15 cellular contexts compared by ENCODE assay signal in genomic region chr3:182725372-182726251, GRCh38.
DNase-seq lines count a peak whose midpoint lies in the region; TF ChIP-seq lines count a peak whose summit lies in the region.
"Had no signal": no experiment of that assay in that cellular context is flagged by ENCODE, and none has a peak within 500 bp of the region (broad histone marks: within the 10 kb centered on the region; RNA-seq: fewer than 3 reads in every experiment).

No MANE protein-coding gene starts in this region.

- H3K27me3 Mint-ChIP-seq in activated T-helper 2 cell treated with anti-CD3 and anti-CD28 coated beads, Interferon-gamma antibody, Interleukin-2, Interleukin-4, amounts not matched to agents 10 μg/mL and 5 μg/mL and 100 μg/mL, durations not matched to agents 14 hours and 24 hours and 36 hours (ENCODE audit: low read depth), result peaks cover 4% of the 10 kb centered on the region

- peak overlapping the region in 1 of 5 donors; percentile 47 for H3K9ac ChIP-seq in subcutaneous abdominal adipose tissue (ENCODE audit: low read length in 5 of 5)

- peaks cover 10% of the 10 kb centered on the region for H3K4me1 Mint-ChIP-seq in activated T-helper 2 cell treated with anti-CD3 and anti-CD28 coated beads, Interferon-gamma antibody, Interleukin-2, Interleukin-4, amounts not matched to agents 10 μg/mL and 5 μg/mL and 100 μg/mL, durations not matched to agents 14 hours and 24 hours and 36 hours (ENCODE audit: low read depth)

- H3K36me3 Mint-ChIP-seq in activated T-helper 2 cell treated with anti-CD3 and anti-CD28 coated beads, Interferon-gamma antibody, Interleukin-2, Interleukin-4, amounts not matched to agents 10 μg/mL and 5 μg/mL and 100 μg/mL, durations not matched to agents 14 hours and 24 hours and 36 hours (ENCODE audit: low read depth), result no peaks in the 10 kb centered on the region
- H3K36me3 Mint-ChIP-seq: activated naive CD8-positive, alpha-beta T cell treated with anti-CD3 and anti-CD28 coated beads for 36 hours had no signal

- peaks cover 0 to 3% (median 0%) of the 10 kb centered on the region in 5 donors for H3K27me3 ChIP-seq in subcutaneous abdominal adipose tissue (ENCODE audit: control insufficient read depth in 5 of 5, insufficient read depth in 4 of 5, low read length in 5 of 5)
- H3K27me3 ChIP-seq: right lobe of liver had no signal

- CTCF ChIA-PET in HEK293T (lab: Yijun Ruan, JAX), result no interaction called here

- in situ Hi-C loops in astrocyte of the spinal cord (cut with HindIII; ENCODE audit: low sequenced_read_pairs), result no loop called here

- H3K9me3 Mint-ChIP-seq in activated T-helper 2 cell treated with anti-CD3 and anti-CD28 coated beads, Interferon-gamma antibody, Interleukin-2, Interleukin-4, amounts not matched to agents 10 μg/mL and 5 μg/mL and 100 μg/mL, durations not matched to agents 14 hours and 24 hours and 36 hours, result no peaks in the 10 kb centered on the region
- H3K9me3 Mint-ChIP-seq: activated naive CD8-positive, alpha-beta T cell treated with anti-CD3 and anti-CD28 coated beads for 36 hours had no signal

- peaks cover 0 to 9% (median 4%) of the 10 kb centered on the region in 5 donors for H3K4me1 ChIP-seq in subcutaneous abdominal adipose tissue (ENCODE audit: control insufficient read depth in 5 of 5, insufficient read depth in 5 of 5, low read length in 5 of 5)
- H3K4me1 ChIP-seq: left lung, right lobe of liver had no signal

- H3K36me3 ChIP-seq in subcutaneous abdominal adipose tissue (ENCODE audit: control insufficient read depth in 5 of 5, insufficient read depth in 5 of 5, low read length in 5 of 5), result no peaks in the 10 kb centered on the region
- H3K36me3 ChIP-seq: left lung, right lobe of liver had no signal

- intact Hi-C loops in activated T-helper 2 cell treated with anti-CD3 and anti-CD28 coated beads, Interferon-gamma antibody, Interleukin-2, Interleukin-4, amounts not matched to agents 10 μg/mL and 5 μg/mL and 100 μg/mL, durations not matched to agents 14 hours and 24 hours and 36 hours (cut with micrococcal nuclease), result no loop called here

- H3K4me3 Mint-ChIP-seq in activated T-helper 2 cell treated with anti-CD3 and anti-CD28 coated beads, Interferon-gamma antibody, Interleukin-2, Interleukin-4, amounts not matched to agents 10 μg/mL and 5 μg/mL and 100 μg/mL, durations not matched to agents 14 hours and 24 hours and 36 hours (ENCODE audit: low read depth), result no peak overlapping the region
- H3K4me3 Mint-ChIP-seq: activated CD8-positive, alpha-beta T cell treated with anti-CD3 and anti-CD28 coated beads, Interleukin-2, amount 10 ng/mL, durations not matched to agents 7 days and 5 days; activated naive CD8-positive, alpha-beta T cell treated with anti-CD3 and anti-CD28 coated beads for 36 hours had no signal

- H3K4me3 ChIP-seq in astrocyte of the spinal cord (ENCODE audit: low read depth, low read length) (peak overlapping the region; percentile 18), subcutaneous abdominal adipose tissue (ENCODE audit: low read depth in 1 of 5, low read length in 5 of 5) (peak overlapping the region; percentile 36 to 67 (median 50))
- H3K4me3 ChIP-seq: left lung, right lobe of liver had no signal

- H3K9me3 ChIP-seq in subcutaneous abdominal adipose tissue (ENCODE audit: control insufficient read depth in 5 of 5, low read length in 5 of 5), result no peaks in the 10 kb centered on the region
- H3K9me3 ChIP-seq: left lung, right lobe of liver had no signal

- POLR2A ChIA-PET in HEK293T (lab: Yijun Ruan, JAX), result no interaction called here

- TF ChIP-seq CTCF in astrocyte of the spinal cord (IDR thresholded peaks at IDR 0.05; ENCODE audit: low read depth, low read length), result no peak

- H3K27ac ChIP-seq in subcutaneous abdominal adipose tissue (ENCODE audit: low read depth, low read length), result no peak overlapping the region
- H3K27ac ChIP-seq: left lung, right lobe of liver had no signal

- no peak overlapping the region for H3K27ac Mint-ChIP-seq in activated T-helper 2 cell treated with anti-CD3 and anti-CD28 coated beads, Interferon-gamma antibody, Interleukin-2, Interleukin-4, amounts not matched to agents 10 μg/mL and 5 μg/mL and 100 μg/mL, durations not matched to agents 14 hours and 24 hours and 36 hours
- H3K27ac Mint-ChIP-seq: activated CD8-positive, alpha-beta T cell treated with anti-CD3 and anti-CD28 coated beads, Interleukin-2, amount 10 ng/mL, durations not matched to agents 7 days and 5 days; activated naive CD8-positive, alpha-beta T cell treated with anti-CD3 and anti-CD28 coated beads for 36 hours had no signal

- DNase-seq in HEK293T (ENCODE audit: extremely low spot score) (no peak), astrocyte of the spinal cord (ENCODE audit: low read depth, low spot score) (no peak), left kidney (ENCODE audit: low read depth, low spot score) (peak; percentile 95), OCI-M1 (lab: John Stamatoyannopoulos, UW) (no peak), inferior parietal cortex (ENCODE audit: extremely low spot score) (no peak)
- no peak for DNase-seq in activated T-helper 2 cell treated with anti-CD3 and anti-CD28 coated beads, Interferon-gamma antibody, Interleukin-2, Interleukin-4, amounts not matched to agents 10 μg/mL and 5 μg/mL and 100 μg/mL, durations not matched to agents 14 hours and 24 hours and 36 hours (ENCODE audit: low spot score)
- DNase-seq: activated CD8-positive, alpha-beta T cell treated with anti-CD3 and anti-CD28 coated beads, Interleukin-2, amount 10 ng/mL, durations not matched to agents 7 days and 5 days; activated naive CD8-positive, alpha-beta T cell treated with anti-CD3 and anti-CD28 coated beads for 36 hours; DMS79; Kasumi-1; left lung; NCI-H446 treated with DMSO at 0.1 percent for 48 hours; right lobe of liver; SW 1271 had no signal

TF ChIP-seq in HEK293T, 16 proteins besides CTCF, POLR2A, EP300 and RAD21:
- TF ChIP-seq ELF4 (IDR thresholded peaks at IDR 0.05) (no peak), PKNOX1 (IDR thresholded peaks at IDR 0.05) (peak; percentile 57; the same call in 1 of the 2 replicates)
